In the genomic region with DNA sequence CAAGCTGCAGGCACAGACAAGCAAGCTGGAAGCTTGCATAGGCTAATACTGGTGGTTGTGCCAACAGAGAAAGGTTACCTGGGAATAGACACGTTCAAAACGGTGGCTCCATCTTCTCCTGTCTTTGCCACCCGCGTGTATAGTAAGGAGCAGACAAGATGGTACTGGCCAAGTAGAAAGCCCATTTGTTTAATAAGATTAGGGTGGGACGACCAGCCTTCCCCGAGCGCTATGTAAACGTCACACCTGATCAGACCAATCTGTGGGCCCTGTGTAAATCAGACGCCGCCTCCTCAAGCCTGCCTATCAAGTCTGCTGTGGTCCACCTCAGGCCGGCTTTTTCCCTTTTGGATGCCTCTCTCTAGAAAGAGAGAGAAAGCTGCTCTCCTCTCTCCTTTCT, we compare ENCODE assay signal across 28 cellular contexts.
"Had no signal": no experiment of that assay in that cellular context is flagged by ENCODE, and none has a peak within 500 bp of the region (broad histone marks: within the 10 kb centered on the region; RNA-seq: fewer than 3 reads in every experiment).

No MANE protein-coding gene starts in this region.

- H3K27me3 Mint-ChIP-seq: activated CD4-positive, alpha-beta memory T cell treated with anti-CD3 and anti-CD28 coated beads, Interleukin-2, amount 10 ng/mL, durations not matched to agents 7 days and 5 days; activated CD4-positive, alpha-beta T cell treated with anti-CD3 and anti-CD28 coated beads, Interleukin-2, amount 10 ng/mL, durations not matched to agents 7 days and 5 days; activated naive CD4-positive, alpha-beta T cell treated with anti-CD3 and anti-CD28 coated beads, Interleukin-2, amount 10 ng/mL, durations not matched to agents 7 days and 5 days; activated naive CD8-positive, alpha-beta T cell treated with anti-CD3 and anti-CD28 coated beads, Interleukin-2, amount 10 ng/mL, durations not matched to agents 7 days and 5 days; activated T-cell treated with anti-CD3 and anti-CD28 coated beads, Interleukin-2, amount 50 U/mL, for 24 hours had no signal

- H3K36me3 Mint-ChIP-seq: activated naive CD4-positive, alpha-beta T cell treated with anti-CD3 and anti-CD28 coated beads, Interleukin-2, amount 10 ng/mL, durations not matched to agents 7 days and 5 days; activated naive CD8-positive, alpha-beta T cell treated with anti-CD3 and anti-CD28 coated beads, Interleukin-2, amount 10 ng/mL, durations not matched to agents 7 days and 5 days; brain; WTC11 had no signal

- H3K27ac ChIP-seq: ascending aorta, breast epithelium, cardiac muscle cell, colonic mucosa, epithelial cell of prostate, VCaP had no signal

- DNase-seq: activated CD4-positive, alpha-beta memory T cell treated with anti-CD3 and anti-CD28 coated beads, Interleukin-2, amount 10 ng/mL, durations not matched to agents 7 days and 5 days; activated CD4-positive, alpha-beta T cell treated with anti-CD3 and anti-CD28 coated beads for 1 hour; activated CD4-positive, alpha-beta T cell treated with anti-CD3 and anti-CD28 coated beads for 4 hours; activated CD4-positive, alpha-beta T cell treated with anti-CD3 and anti-CD28 coated beads, Interleukin-2, amount 10 ng/mL, durations not matched to agents 7 days and 5 days; activated CD4-positive, alpha-beta T cell treated with anti-CD3 and anti-CD28 coated beads, Interleukin-2, amount 50 U/mL, for 4 hours; activated CD8-positive, alpha-beta memory T cell treated with anti-CD3 and anti-CD28 coated beads, Interleukin-2, amount 50 U/mL, for 48 hours; activated gamma-delta T cell; activated naive CD4-positive, alpha-beta T cell; activated naive CD4-positive, alpha-beta T cell treated with anti-CD3 and anti-CD28 coated beads, Interleukin-2, amount 10 ng/mL, durations not matched to agents 7 days and 5 days; activated naive CD8-positive, alpha-beta T cell treated with anti-CD3 and anti-CD28 coated beads, Interleukin-2, amount 10 ng/mL, durations not matched to agents 7 days and 5 days; activated T-cell treated with anti-CD3 and anti-CD28 coated beads for 4 hours; activated T-cell treated with anti-CD3 and anti-CD28 coated beads, Interleukin-2, amount 50 U/mL, for 24 hours; activated T-cell treated with anti-CD3 and anti-CD28 coated beads, Interleukin-2, amount 50 U/mL, for 72 hours; central memory CD4-positive, alpha-beta T cell; cerebellar nuclear complex; colonic mucosa; effector CD8-positive, alpha-beta T cell; foreskin fibroblast; head of caudate nucleus; T-helper 2 cell had no signal

- H3K9me3 ChIP-seq: ascending aorta, breast epithelium, colonic mucosa had no signal

- ATAC-seq: activated naive CD4-positive, alpha-beta T cell treated with anti-CD3 and anti-CD28 coated beads, Interleukin-2, amount 50 U/mL, for 72 hours; activated T-cell treated with anti-CD3 and anti-CD28 coated beads, Interleukin-2, amount 50 U/mL, for 72 hours; WTC11 had no signal

- H3K4me3 Mint-ChIP-seq: activated CD4-positive, alpha-beta memory T cell treated with anti-CD3 and anti-CD28 coated beads, Interleukin-2, amount 10 ng/mL, durations not matched to agents 7 days and 5 days; activated CD4-positive, alpha-beta T cell treated with anti-CD3 and anti-CD28 coated beads, Interleukin-2, amount 10 ng/mL, durations not matched to agents 7 days and 5 days; activated naive CD4-positive, alpha-beta T cell treated with anti-CD3 and anti-CD28 coated beads, Interleukin-2, amount 10 ng/mL, durations not matched to agents 7 days and 5 days; activated naive CD8-positive, alpha-beta T cell treated with anti-CD3 and anti-CD28 coated beads, Interleukin-2, amount 10 ng/mL, durations not matched to agents 7 days and 5 days; activated T-cell treated with anti-CD3 and anti-CD28 coated beads, Interleukin-2, amount 50 U/mL, for 24 hours; activated T-cell treated with anti-CD3 and anti-CD28 coated beads, Interleukin-2, amount 50 U/mL, for 72 hours; brain; WTC11 had no signal

- H3K27ac Mint-ChIP-seq: activated CD4-positive, alpha-beta memory T cell treated with anti-CD3 and anti-CD28 coated beads, Interleukin-2, amount 10 ng/mL, durations not matched to agents 7 days and 5 days; activated CD4-positive, alpha-beta T cell treated with anti-CD3 and anti-CD28 coated beads, Interleukin-2, amount 10 ng/mL, durations not matched to agents 7 days and 5 days; activated naive CD4-positive, alpha-beta T cell treated with anti-CD3 and anti-CD28 coated beads, Interleukin-2, amount 10 ng/mL, durations not matched to agents 7 days and 5 days; activated naive CD4-positive, alpha-beta T cell treated with anti-CD3 and anti-CD28 coated beads, Interleukin-2, amount 50 U/mL, for 72 hours; activated naive CD8-positive, alpha-beta T cell treated with anti-CD3 and anti-CD28 coated beads, Interleukin-2, amount 10 ng/mL, durations not matched to agents 7 days and 5 days; activated T-cell treated with anti-CD3 and anti-CD28 coated beads, Interleukin-2, amount 50 U/mL, for 24 hours; activated T-cell treated with anti-CD3 and anti-CD28 coated beads, Interleukin-2, amount 50 U/mL, for 72 hours; brain; WTC11 had no signal

- H3K4me3 ChIP-seq: ascending aorta, breast epithelium, cardiac muscle cell, colonic mucosa had no signal

- H3K4me1 Mint-ChIP-seq: activated CD4-positive, alpha-beta memory T cell treated with anti-CD3 and anti-CD28 coated beads, Interleukin-2, amount 10 ng/mL, durations not matched to agents 7 days and 5 days; activated CD4-positive, alpha-beta T cell treated with anti-CD3 and anti-CD28 coated beads, Interleukin-2, amount 10 ng/mL, durations not matched to agents 7 days and 5 days; activated naive CD4-positive, alpha-beta T cell treated with anti-CD3 and anti-CD28 coated beads, Interleukin-2, amount 10 ng/mL, durations not matched to agents 7 days and 5 days; activated naive CD8-positive, alpha-beta T cell treated with anti-CD3 and anti-CD28 coated beads, Interleukin-2, amount 10 ng/mL, durations not matched to agents 7 days and 5 days; WTC11 had no signal

- H3K27me3 ChIP-seq: ascending aorta, breast epithelium, cardiac muscle cell, colonic mucosa had no signal

- H3K4me1 ChIP-seq: ascending aorta, breast epithelium, colonic mucosa had no signal

- H3K9me3 Mint-ChIP-seq: activated CD4-positive, alpha-beta T cell treated with anti-CD3 and anti-CD28 coated beads, Interleukin-2, amount 10 ng/mL, durations not matched to agents 7 days and 5 days had no signal

- H3K36me3 ChIP-seq: ascending aorta, breast epithelium, cardiac muscle cell, colonic mucosa had no signal
